23 cellular contexts compared by ENCODE assay signal in genomic region chr2:106782658-106783057, GRCh38.
"Had no signal": no experiment of that assay in that cellular context is flagged by ENCODE, and none has a peak within 500 bp of the region (broad histone marks: within the 10 kb centered on the region; RNA-seq: fewer than 3 reads in every experiment).

No MANE protein-coding gene starts in this region.

- H3K4me3 ChIP-seq: SJSA1 had no signal

- ATAC-seq: activated CD8-positive, alpha-beta memory T cell treated with anti-CD3 and anti-CD28 coated beads, Interleukin-2, amount 10 ng/mL, durations not matched to agents 7 days and 5 days; SK-N-SH treated with all-trans-retinoic acid at 6 μM for 48 hours; T-helper 17 cell had no signal

- DNase-seq: activated B cell treated with CpG ODN at 0.5 μM for 24 hours; activated CD4-positive, alpha-beta T cell treated with anti-CD3 and anti-CD28 coated beads for 1 hour; activated CD4-positive, alpha-beta T cell treated with anti-CD3 and anti-CD28 coated beads, Interleukin-2, amount 10 ng/mL, durations not matched to agents 24 days and 14 days; activated CD4-positive, alpha-beta T cell treated with anti-CD3 and anti-CD28 coated beads, Interleukin-2, amount 50 U/mL, for 48 hours; activated CD8-positive, alpha-beta memory T cell treated with anti-CD3 and anti-CD28 coated beads, Interleukin-2, amount 10 ng/mL, durations not matched to agents 7 days and 5 days; activated effector memory CD4-positive, alpha-beta T cell treated with Interleukin-2 at 50 U/mL for 16 hours; activated naive CD4-positive, alpha-beta T cell; activated T-cell treated with anti-CD3 and anti-CD28 coated beads, Interleukin-2, amount 50 U/mL, for 24 hours; amygdala; NCI-H1092; NCI-H1417 treated with DMSO at 0.1 percent for 48 hours; NCI-H1694 treated with DMSO at 0.1 percent for 48 hours; NCI-H2029 treated with DMSO at 0.1 percent for 48 hours; NCI-H345; NCI-H510A; NCI-H526 treated with DMSO at 0.1 percent for 48 hours; NCI-H82; RPMI8226; SHP77; T-helper 17 cell; T1000 had no signal

- H3K36me3 ChIP-seq: SJSA1 had no signal

- H3K27me3 ChIP-seq: SJSA1 had no signal
